ENCODE assay signal across 9 cellular contexts in genomic region chr17:1516403-1517161, GRCh38. TPM values are rescaled to one million over a fixed set of nuclear protein-coding genes. Genes with fewer than 3 reads are reported as not detected.
DNase-seq lines count a peak whose midpoint lies in the region; ATAC-seq, FAIRE-seq and TF ChIP-seq lines count a peak whose summit lies in the region.
"Had no signal": no experiment of that assay in that cellular context is flagged by ENCODE, and none has a peak within 500 bp of the region (broad histone marks: within the 10 kb centered on the region; RNA-seq: fewer than 3 reads in every experiment).

TSS of gene INPP5K (minus strand) at chr17:1516612. CDS start at chr17:1516499, 113 bp downstream.

- CTCF ChIA-PET in AG04450 (lab: Charles Lee) (interaction anchor here (0.6 to 4.1 kb wide), 8 partner anchors 11 to 257 kb away, joined by 3 to 47 read pairs (median 8); no protein-coding TSS in a partner anchor), mammary epithelial cell (lab: Charles Lee; ENCODE audit: low non-redundant PET) (interaction anchor here (0.6 to 0.8 kb wide), 3 partner anchors 13 to 257 kb away, joined by 3 to 4 read pairs (median 3); no protein-coding TSS in a partner anchor)

- H3K4me3 ChIP-seq in AG04450 (ENCODE audit: low read depth, low read length) (peak within 1 kb of the TSS; percentile 98), WERI-Rb-1 (ENCODE audit: low read depth, low read length) (peak within 1 kb of the TSS; percentile 80), mammary epithelial cell (replicated peaks in 1 of 3; ENCODE audit: insufficient read depth in 1 of 3, low read depth in 2 of 3, low read length in 3 of 3) (peak within 1 kb of the TSS; percentile 95 to 98 (median 96)), iPS-20b (ENCODE audit: low read length) (peak within 1 kb of the TSS; percentile 85), small intestine (ENCODE audit: low read depth in 1 of 2, low read length in 2 of 2) (peak within 1 kb of the TSS; percentile 89 to 94)

- no peak for FAIRE-seq in small intestine (lab: Jason Lieb, UNC)
- FAIRE-seq: TTC549 had no signal

- peaks cover 27% of the 10 kb centered on the region for H3K4me1 ChIP-seq in mammary epithelial cell (ENCODE audit: insufficient read depth, low read length)
- no peaks in the 10 kb centered on the region for H3K4me1 ChIP-seq in iPS-20b (ENCODE audit: insufficient read depth, low read length)
- peaks cover 3 to 5% of the 10 kb centered on the region in 2 donors for H3K4me1 ChIP-seq in small intestine (ENCODE audit: control insufficient read depth in 2 of 2, insufficient read depth in 1 of 2, low read depth in 1 of 2, low read length in 1 of 2)

- ATAC-seq in GM18870 (IDR thresholded peaks at IDR 0.05; ENCODE audit: unreplicated experiment): peak; percentile 83
- ATAC-seq in HG03135 (IDR thresholded peaks at IDR 0.05; ENCODE audit: unreplicated experiment): peak; percentile 79

- no peaks in the 10 kb centered on the region; the same call in 1 of the 2 replicates for H3K9me3 ChIP-seq in AG04450 (ENCODE audit: control insufficient read depth, insufficient read depth, low read length)
- H3K9me3 ChIP-seq in WERI-Rb-1 (ENCODE audit: severe bottlenecking): no peaks in the 10 kb centered on the region
- no peaks in the 10 kb centered on the region for H3K9me3 ChIP-seq in mammary epithelial cell (replicated peaks; ENCODE audit: insufficient read depth, low read length)
- H3K9me3 ChIP-seq in iPS-20b (ENCODE audit: insufficient read depth, low read depth, low read length): no peaks in the 10 kb centered on the region
- no peaks in the 10 kb centered on the region for H3K9me3 ChIP-seq in small intestine (ENCODE audit: control insufficient read depth, low read depth)

- H3K4me2 ChIP-seq in mammary epithelial cell (ENCODE audit: insufficient read depth, low read depth, low read length): peak within 1 kb of the TSS; percentile 96

- POLR2A ChIA-PET in AG04450 (lab: Yijun Ruan, JAX): interaction anchor here (0.5 to 1.4 kb wide), 22 partner anchors 9 to 267 kb away, joined by 3 to 12 read pairs (median 4); partner anchors contain the start of genes PITPNA and YWHAE

- intact Hi-C loops in mammary epithelial cell (cut with micrococcal nuclease): loop anchor here (1.0 to 10.0 kb wide), 4 partner anchors 25 to 392 kb away; no protein-coding TSS in a partner anchor

- H3K79me2 ChIP-seq in mammary epithelial cell (ENCODE audit: insufficient read depth, low read length): peaks cover 38% of the 10 kb centered on the region

- TF ChIP-seq CTCF in AG04450 (IDR thresholded peaks at IDR 0.05; ENCODE audit: low read depth, low read length) (no peak), WERI-Rb-1 (IDR thresholded peaks at IDR 0.05; ENCODE audit: low read depth, low read length) (no peak), mammary epithelial cell (conservative IDR thresholded peaks at IDR 0.05 in 1 of 2, IDR thresholded peaks at IDR 0.05 in 1 of 2; ENCODE audit: extremely low read depth in 1 of 2, insufficient read depth in 1 of 2, low read depth in 1 of 2, low read length in 2 of 2) (peak in 1 of 2 donors; percentile 17)

- H3K9ac ChIP-seq in mammary epithelial cell (ENCODE audit: insufficient read depth, low read length) (peak within 1 kb of the TSS; percentile 84), iPS-20b (ENCODE audit: low read depth, low read length) (peak within 1 kb of the TSS; percentile 93)

- H3K36me3 ChIP-seq in WERI-Rb-1 (peaks cover 14% of the 10 kb centered on the region), mammary epithelial cell (ENCODE audit: insufficient read depth, low read length) (no peaks in the 10 kb centered on the region), iPS-20b (ENCODE audit: insufficient read depth, low read depth, low read length) (peaks cover 17% of the 10 kb centered on the region; the same call in 1 of the 2 replicates), small intestine (ENCODE audit: control insufficient read depth in 2 of 2, insufficient read depth in 2 of 2, low read length in 2 of 2) (peaks cover 2 to 5% of the 10 kb centered on the region in 2 donors)

- H3K27ac ChIP-seq in AG04450 (ENCODE audit: low read depth, low read length) (peak within 1 kb of the TSS; percentile 90), WERI-Rb-1 (peak within 1 kb of the TSS; percentile 83), mammary epithelial cell (ENCODE audit: insufficient read depth, low read depth, low read length) (peak within 1 kb of the TSS; percentile 71), iPS-20b (ENCODE audit: low read length) (peak within 1 kb of the TSS; percentile 53), small intestine (ENCODE audit: low read depth in 1 of 2, low read length in 1 of 2) (peak within 1 kb of the TSS; percentile 93 to 96)

- H3K27me3 ChIP-seq in AG04450 (ENCODE audit: control insufficient read depth, insufficient read depth, low read length) (no peaks in the 10 kb centered on the region), WERI-Rb-1 (ENCODE audit: insufficient read depth, low read depth, severe bottlenecking) (no peaks in the 10 kb centered on the region), mammary epithelial cell (ENCODE audit: insufficient read depth, low read length) (no peaks in the 10 kb centered on the region), iPS-20b (ENCODE audit: insufficient read depth, low read length) (no peaks in the 10 kb centered on the region), small intestine (ENCODE audit: control insufficient read depth in 2 of 2, insufficient read depth in 2 of 2, low read length in 2 of 2) (no peaks in the 10 kb centered on the region)

- DNase-seq in AG04450 (ENCODE audit: low read depth, low spot score) (peak; percentile 96), NCI-H2196 treated with DMSO at 0.1 percent for 48 hours (lab: John Stamatoyannopoulos, UW; ENCODE audit: unreplicated experiment) (peak; percentile 83), WERI-Rb-1 (peak; percentile 96), mammary epithelial cell (peak; percentile 98), small intestine (peak; percentile 98)

- H4K20me1 ChIP-seq in mammary epithelial cell (ENCODE audit: insufficient read depth, low read length): no peaks in the 10 kb centered on the region

- H2AFZ ChIP-seq in mammary epithelial cell (ENCODE audit: low read depth, low read length): peak within 1 kb of the TSS; percentile 95

- WGBS in mammary epithelial cell (ENCODE audit: low coverage, missing lambda C conversion rate): 0% methylated on average over 29 of the region's 90 CpGs
- WGBS in small intestine, 3 donors: 0% methylated on average over 55 to 90 of the region's 90 CpGs

- dilution Hi-C loops in mammary epithelial cell (cut with HindIII; ENCODE audit: low sequenced_read_pairs): no loop called here

- in situ Hi-C loops in mammary epithelial cell (cut with MboI; ENCODE audit: low sequenced_read_pairs in 2 of 2): loop anchor here in 1 of 2 donors (5.0 to 25.0 kb wide), 2 partner anchors 154 to 254 kb away; partner anchors contain the start of gene BHLHA9

- BruUV-seq in mammary epithelial cell (replicated peaks; lab: Mats Ljungman, UMichigan): no TSS peak

RNA-seq across cellular contexts. Expression of gene INPP5K, which starts in this region (rescaled TPM):
- polyA plus RNA-seq in AG04450 (2011; rRNA removed) (23.8 and 25.9 TPM in 2 replicates), mammary epithelial cell (15.9 TPM), small intestine (10 to 100 TPM; 21.8 to 28.1 (median 26.8) TPM)
- polyA minus RNA-seq in AG04450 (2011; rRNA and poly(A)+ RNA removed): 26.9 and 37.9 TPM in 2 replicates
- total RNA-seq in mammary epithelial cell: 10 to 100 TPM; 18.9 to 30.5 TPM
- polyA minus RNA-seq in mammary epithelial cell: 18.5 TPM

Comparison
In these comparisons a context has a peak if more than half of its experiments do, and no peak if none do; other contexts are left out.
1. Peak in every context shown above with its lines: DNase-seq, ATAC-seq, H3K4me3 ChIP-seq and H3K27ac ChIP-seq.